Comparison of ENCODE assay signal across 12 cellular contexts in genomic region chr9:92480332-92480771, GRCh38. TPM values are rescaled to one million over a fixed set of nuclear protein-coding genes. Genes with fewer than 3 reads are reported as not detected.
DNase-seq lines count a peak whose midpoint lies in the region; FAIRE-seq and TF ChIP-seq lines count a peak whose summit lies in the region.
"Had no signal": no experiment of that assay in that cellular context is flagged by ENCODE, and none has a peak within 500 bp of the region (broad histone marks: within the 10 kb centered on the region; RNA-seq: fewer than 3 reads in every experiment).

No MANE protein-coding gene starts in this region.

- DNase-seq in cardiac fibroblast (ENCODE audit: low read depth in 2 of 2) (peak; percentile 42 to 43), keratinocyte (ENCODE audit: low read depth, low spot score) (no peak), NCI-H510A treated with DMSO at 0.1 percent for 48 hours (lab: John Stamatoyannopoulos, UW) (no peak), anterior cingulate cortex (lab: John Stamatoyannopoulos, UW) (no peak), nephron progenitor cell (no peak)
- no peak for DNase-seq in activated CD4-positive, alpha-beta memory T cell treated with anti-CD3 and anti-CD28 coated beads, Interleukin-2, amount 10 ng/mL, durations not matched to agents 7 days and 5 days
- DNase-seq: NCI-H1105 treated with DMSO at 0.1 percent for 48 hours, spleen had no signal

- no peaks in the 10 kb centered on the region for H3K27me3 Mint-ChIP-seq in activated CD4-positive, alpha-beta memory T cell treated with anti-CD3 and anti-CD28 coated beads, Interleukin-2, amount 10 ng/mL, durations not matched to agents 7 days and 5 days
- H3K27me3 Mint-ChIP-seq in nephron progenitor cell (ENCODE audit: low read depth, poor library complexity): no peaks in the 10 kb centered on the region
- H3K27me3 Mint-ChIP-seq: memory B cell had no signal

- CTCF ChIA-PET in activated CD4-positive, alpha-beta memory T cell treated with anti-CD3 and anti-CD28 coated beads, Interleukin-2, amount 10 ng/mL, durations not matched to agents 7 days and 5 days (lab: Charles Lee): interaction anchor here (0.7 kb wide), 1 partner anchor 980 kb away, joined by 3 read pairs; no protein-coding TSS in a partner anchor

- no peaks in the 10 kb centered on the region for H3K79me2 ChIP-seq in keratinocyte (ENCODE audit: control insufficient read depth, insufficient read depth, low read length)

- FAIRE-seq in keratinocyte (lab: Jason Lieb, UNC): no peak

- peak overlapping the region; percentile 83 for H2AFZ ChIP-seq in keratinocyte (ENCODE audit: control insufficient read depth, low read length)

- H3K9me3 Mint-ChIP-seq in activated CD4-positive, alpha-beta memory T cell treated with anti-CD3 and anti-CD28 coated beads, Interleukin-2, amount 10 ng/mL, durations not matched to agents 7 days and 5 days: no peaks in the 10 kb centered on the region
- no peaks in the 10 kb centered on the region for H3K9me3 Mint-ChIP-seq in nephron progenitor cell
- H3K9me3 Mint-ChIP-seq: memory B cell; T-helper 1 cell treated with Interleukin-12 subunit alpha and Interleukin-12 subunit beta and Interleukin-4 antibody, amounts not matched to agents 30 μg/mL and 1 μg/mL, for 36 hours had no signal

- H3K4me1 ChIP-seq in HUES48 (ENCODE audit: control insufficient read depth, insufficient read depth, low read length) (peaks cover 31% of the 10 kb centered on the region), keratinocyte (ENCODE audit: control insufficient read depth, extremely low read depth, insufficient read depth, low read length) (peaks cover 36% of the 10 kb centered on the region)
- H3K4me1 ChIP-seq: spleen had no signal

- no peaks in the 10 kb centered on the region for H3K9me1 ChIP-seq in keratinocyte (ENCODE audit: control insufficient read depth, extremely low read depth, insufficient read depth, low read length)

- H3K4me2 ChIP-seq in keratinocyte (ENCODE audit: control insufficient read depth, extremely low read depth, insufficient read depth, low read depth, low read length): peak overlapping the region; percentile 67

- H3K27ac Mint-ChIP-seq in activated CD4-positive, alpha-beta memory T cell treated with anti-CD3 and anti-CD28 coated beads, Interleukin-2, amount 10 ng/mL, durations not matched to agents 7 days and 5 days: no peak overlapping the region
- H3K27ac Mint-ChIP-seq in nephron progenitor cell: no peak overlapping the region
- H3K27ac Mint-ChIP-seq: memory B cell; T-helper 1 cell treated with Interleukin-12 subunit alpha and Interleukin-12 subunit beta and Interleukin-4 antibody, amounts not matched to agents 30 μg/mL and 1 μg/mL, for 36 hours had no signal

- H3K36me3 ChIP-seq in HUES48 (ENCODE audit: control insufficient read depth, insufficient read depth, low read length): no peaks in the 10 kb centered on the region
- no peaks in the 10 kb centered on the region for H3K36me3 ChIP-seq in keratinocyte (ENCODE audit: control insufficient read depth in 2 of 2, extremely low read depth in 1 of 2, insufficient read depth in 2 of 2, low read length in 2 of 2)
- H3K36me3 ChIP-seq: spleen had no signal

- H4K20me1 ChIP-seq in keratinocyte (ENCODE audit: control insufficient read depth, extremely low read depth, insufficient read depth, low read length): no peaks in the 10 kb centered on the region

- no peak overlapping the region for H3K4me3 Mint-ChIP-seq in activated CD4-positive, alpha-beta memory T cell treated with anti-CD3 and anti-CD28 coated beads, Interleukin-2, amount 10 ng/mL, durations not matched to agents 7 days and 5 days
- no peak overlapping the region for H3K4me3 Mint-ChIP-seq in nephron progenitor cell
- H3K4me3 Mint-ChIP-seq: memory B cell; T-helper 1 cell treated with Interleukin-12 subunit alpha and Interleukin-12 subunit beta and Interleukin-4 antibody, amounts not matched to agents 30 μg/mL and 1 μg/mL, for 36 hours had no signal

- no peaks in the 10 kb centered on the region for H3K27me3 ChIP-seq in HUES48 (ENCODE audit: control insufficient read depth, insufficient read depth, low read length)
- no peaks in the 10 kb centered on the region for H3K27me3 ChIP-seq in keratinocyte (ENCODE audit: control insufficient read depth, extremely low read depth, insufficient read depth, low read length)
- H3K27me3 ChIP-seq: spleen had no signal

- dilution Hi-C loops in keratinocyte (cut with MboI; ENCODE audit: extremely low pct_ligation_motif_present, low sequenced_read_pairs): no loop called here

- H3K9me3 ChIP-seq in HUES48 (ENCODE audit: control insufficient read depth, insufficient read depth, low read length) (no peaks in the 10 kb centered on the region), keratinocyte (ENCODE audit: control insufficient read depth, low read depth, low read length) (no peaks in the 10 kb centered on the region)
- H3K9me3 ChIP-seq: spleen had no signal

- POLR2A ChIA-PET in activated CD4-positive, alpha-beta memory T cell treated with anti-CD3 and anti-CD28 coated beads, Interleukin-2, amount 10 ng/mL, durations not matched to agents 7 days and 5 days (lab: Charles Lee): interaction anchor here (1.2 kb wide), 1 partner anchor 38 kb away, joined by 4 read pairs; no protein-coding TSS in a partner anchor

- peaks cover 8% of the 10 kb centered on the region for H3K4me1 Mint-ChIP-seq in activated CD4-positive, alpha-beta memory T cell treated with anti-CD3 and anti-CD28 coated beads, Interleukin-2, amount 10 ng/mL, durations not matched to agents 7 days and 5 days
- peaks cover 6% of the 10 kb centered on the region for H3K4me1 Mint-ChIP-seq in nephron progenitor cell
- H3K4me1 Mint-ChIP-seq: memory B cell had no signal

- H3K9ac ChIP-seq in HUES48 (ENCODE audit: low read depth, low read length) (no peak overlapping the region), keratinocyte (ENCODE audit: control insufficient read depth, extremely low read depth, insufficient read depth, low read length) (peak overlapping the region; percentile 35)

- peak overlapping the region; percentile 18; the same call in 1 of the 2 replicates for H3K4me3 ChIP-seq in HUES48 (ENCODE audit: low read depth, low read length)
- H3K4me3 ChIP-seq in cardiac fibroblast (replicated peaks in 1 of 2; ENCODE audit: low read depth in 2 of 2, low read length in 2 of 2): no peak overlapping the region
- no peak overlapping the region for H3K4me3 ChIP-seq in keratinocyte (ENCODE audit: control insufficient read depth in 2 of 3, extremely low read depth in 1 of 3, insufficient read depth in 2 of 3, low read depth in 1 of 3, low read length in 3 of 3)
- H3K4me3 ChIP-seq in skin epidermis: peak overlapping the region in 1 of 7 experiments; percentile 12
- H3K4me3 ChIP-seq: spleen had no signal

- H3K36me3 Mint-ChIP-seq in activated CD4-positive, alpha-beta memory T cell treated with anti-CD3 and anti-CD28 coated beads, Interleukin-2, amount 10 ng/mL, durations not matched to agents 7 days and 5 days (ENCODE audit: low read depth): no peaks in the 10 kb centered on the region
- no peaks in the 10 kb centered on the region for H3K36me3 Mint-ChIP-seq in nephron progenitor cell (ENCODE audit: low read depth)

- peak overlapping the region; percentile 68 for H3K27ac ChIP-seq in HUES48 (ENCODE audit: low read depth, low read length)
- H3K27ac ChIP-seq in keratinocyte (ENCODE audit: control insufficient read depth, insufficient read depth, low read length): peak overlapping the region; percentile 90
- H3K27ac ChIP-seq in skin epidermis: peak overlapping the region in 19 of 21 experiments; percentile 0 to 81 (median 36)
- H3K27ac ChIP-seq: spleen had no signal

- TF ChIP-seq CTCF in cardiac fibroblast (IDR thresholded peaks at IDR 0.05; ENCODE audit: low read depth, low read length): no peak
- TF ChIP-seq CTCF in keratinocyte (optimal IDR thresholded peaks at IDR 0.05 in 1 of 3, IDR thresholded peaks at IDR 0.05 in 1 of 3, conservative IDR thresholded peaks at IDR 0.05 in 1 of 3; ENCODE audit: extremely low read depth in 1 of 3, insufficient read depth in 2 of 3, low read length in 3 of 3): no peak
- TF ChIP-seq CTCF in nephron progenitor cell (IDR thresholded peaks at IDR 0.05): no peak

RNA-seq across cellular contexts. Expression of gene ASPN, which starts 2.0 kb away (rescaled TPM):
- polyA plus RNA-seq in keratinocyte: 0.36 to 1.1 TPM (median 0.63 TPM) in 3 replicates
- 3.0 TPM for polyA plus RNA-seq in keratinocyte (2011; ENCODE audit: low read depth)
- 0.61 and 0.66 TPM in 2 replicates for polyA plus RNA-seq in keratinocyte (2011; cell fraction: cytosol; rRNA removed)
- polyA plus RNA-seq in keratinocyte (2011; cell fraction: nucleus; rRNA removed): 1.7 and 2.2 TPM in 2 replicates
- polyA plus RNA-seq in keratinocyte (2012; ENCODE audit: low replicate concordance): 0.25 and 1.2 TPM in 2 replicates
- polyA minus RNA-seq in keratinocyte: 0.67 to 0.86 TPM in 2 of 3 replicates, not detected in the other
- not detected for polyA minus RNA-seq in keratinocyte (2011; cell fraction: cytosol; rRNA and poly(A)+ RNA removed)
- 1.3 and 2.1 TPM in 2 replicates for polyA minus RNA-seq in keratinocyte (2011; cell fraction: nucleus; rRNA and poly(A)+ RNA removed)
- not detected for total RNA-seq in activated CD4-positive, alpha-beta memory T cell treated with anti-CD3 and anti-CD28 coated beads, Interleukin-2, amount 10 ng/mL, durations not matched to agents 7 days and 5 days

RNA-seq across cellular contexts. Expression of gene ECM2, which starts 55.4 kb away (rescaled TPM):
- polyA plus RNA-seq in keratinocyte: 0.36 to 0.99 TPM (median 0.75 TPM) in 3 replicates
- polyA plus RNA-seq in keratinocyte (2011; ENCODE audit: low read depth): 3.8 TPM
- polyA plus RNA-seq in keratinocyte (2011; cell fraction: cytosol; rRNA removed): 0.62 and 1.7 TPM in 2 replicates
- polyA plus RNA-seq in keratinocyte (2011; cell fraction: nucleus; rRNA removed): 0.43 and 0.61 TPM in 2 replicates
- polyA plus RNA-seq in keratinocyte (2012; ENCODE audit: low replicate concordance): 0.41 and 1.5 TPM in 2 replicates
- 0.63 to 0.64 TPM in 2 of 3 replicates, not detected in the other for polyA minus RNA-seq in keratinocyte
- polyA minus RNA-seq in keratinocyte (2011; cell fraction: cytosol; rRNA and poly(A)+ RNA removed): not detected
- polyA minus RNA-seq in keratinocyte (2011; cell fraction: nucleus; rRNA and poly(A)+ RNA removed): 0.32 TPM in 1 of 2 replicates, not detected in the other
- not detected for total RNA-seq in activated CD4-positive, alpha-beta memory T cell treated with anti-CD3 and anti-CD28 coated beads, Interleukin-2, amount 10 ng/mL, durations not matched to agents 7 days and 5 days

RNA-seq across cellular contexts. Expression of gene OMD, which starts 56.1 kb away (rescaled TPM):
- not detected in 3 replicates for polyA plus RNA-seq in keratinocyte
- not detected for polyA plus RNA-seq in keratinocyte (2011; ENCODE audit: low read depth)
- polyA plus RNA-seq in keratinocyte (2011; cell fraction: cytosol; rRNA removed): not detected in 2 replicates
- polyA plus RNA-seq in keratinocyte (2011; cell fraction: nucleus; rRNA removed): not detected in 2 replicates
- 0.08 TPM in 1 of 2 replicates, not detected in the other for polyA plus RNA-seq in keratinocyte (2012; ENCODE audit: low replicate concordance)
- not detected in 3 replicates for polyA minus RNA-seq in keratinocyte
- polyA minus RNA-seq in keratinocyte (2011; cell fraction: cytosol; rRNA and poly(A)+ RNA removed): not detected
- polyA minus RNA-seq in keratinocyte (2011; cell fraction: nucleus; rRNA and poly(A)+ RNA removed): not detected in 2 replicates
- total RNA-seq in activated CD4-positive, alpha-beta memory T cell treated with anti-CD3 and anti-CD28 coated beads, Interleukin-2, amount 10 ng/mL, durations not matched to agents 7 days and 5 days: not detected

Comparison
In these comparisons a context has a peak if more than half of its experiments do, and no peak if none do; other contexts are left out.
1. H3K27ac ChIP-seq: peak in every context shown above with its lines; median percentile 90 in keratinocyte; 68 in HUES48; 36 in skin epidermis.
2. DNase-seq: peak in cardiac fibroblast (2 of 2); none in keratinocyte (single experiment), NCI-H510A treated with DMSO at 0.1 percent for 48 hours (single experiment), anterior cingulate cortex (0 of 58), activated CD4-positive, alpha-beta memory T cell treated with anti-CD3 and anti-CD28 coated beads, Interleukin-2, amount 10 ng/mL, durations not matched to agents 7 days and 5 days (single experiment) and nephron progenitor cell (single experiment).